8 cellular contexts compared by ENCODE assay signal in genomic region chr1:100265931-100266830, GRCh38. TPM values are rescaled to one million over a fixed set of nuclear protein-coding genes. Genes with fewer than 3 reads are reported as not detected.
DNase-seq lines count a peak whose midpoint lies in the region; ATAC-seq and TF ChIP-seq lines count a peak whose summit lies in the region.

TSS of gene RTCA (plus strand) at chr1:100266216. CDS start at chr1:100266376, 160 bp downstream.

- H3K27me3 Mint-ChIP-seq in activated T-helper 2 cell treated with anti-CD3 and anti-CD28 coated beads, Interferon-gamma antibody, Interleukin-2, Interleukin-4, amounts not matched to agents 10 μg/mL and 5 μg/mL and 100 μg/mL, durations not matched to agents 14 hours and 24 hours and 36 hours (ENCODE audit: low read depth), result no peaks in the 10 kb centered on the region
- H3K27me3 Mint-ChIP-seq in natural killer cell (ENCODE audit: low read depth in 2 of 2), result no peaks in the 10 kb centered on the region

- no peaks in the 10 kb centered on the region for H3K27me3 ChIP-seq in DOHH2 (ENCODE audit: control insufficient read depth, low read length)

- peak within 1 kb of the TSS; percentile 99 for H3K27ac Mint-ChIP-seq in activated T-helper 2 cell treated with anti-CD3 and anti-CD28 coated beads, Interferon-gamma antibody, Interleukin-2, Interleukin-4, amounts not matched to agents 10 μg/mL and 5 μg/mL and 100 μg/mL, durations not matched to agents 14 hours and 24 hours and 36 hours
- H3K27ac Mint-ChIP-seq in natural killer cell, result peak within 1 kb of the TSS; percentile 97 to 99

- CTCF ChIA-PET in RWPE1 (lab: Yijun Ruan, JAX), result no interaction called here

- peak; percentile 93 to 98 (median 94) for ATAC-seq in natural killer cell

- H3K4me3 ChIP-seq in DOHH2 (ENCODE audit: low read length) (peak within 1 kb of the TSS; percentile 86), LNCaP clone FGC (ENCODE audit: low read depth, low read length) (peak within 1 kb of the TSS; percentile 94), fibroblast of mammary gland (ENCODE audit: control insufficient read depth, low read depth, low read length) (peak within 1 kb of the TSS; percentile 98)

- no peaks in the 10 kb centered on the region for H3K9me3 ChIP-seq in DOHH2 (ENCODE audit: control insufficient read depth, insufficient read depth, low read length)

- H3F3A ChIP-seq in DOHH2 (ENCODE audit: control insufficient read depth, insufficient read depth), result no peaks in the 10 kb centered on the region

- no peaks in the 10 kb centered on the region for H3K9me2 ChIP-seq in DOHH2 (replicated peaks; ENCODE audit: control insufficient read depth, low read length)

- H3K9me3 Mint-ChIP-seq in activated T-helper 2 cell treated with anti-CD3 and anti-CD28 coated beads, Interferon-gamma antibody, Interleukin-2, Interleukin-4, amounts not matched to agents 10 μg/mL and 5 μg/mL and 100 μg/mL, durations not matched to agents 14 hours and 24 hours and 36 hours, result peaks cover 9% of the 10 kb centered on the region
- H3K9me3 Mint-ChIP-seq in natural killer cell, result no peaks in the 10 kb centered on the region

- peaks cover 56% of the 10 kb centered on the region for H3K36me3 Mint-ChIP-seq in activated T-helper 2 cell treated with anti-CD3 and anti-CD28 coated beads, Interferon-gamma antibody, Interleukin-2, Interleukin-4, amounts not matched to agents 10 μg/mL and 5 μg/mL and 100 μg/mL, durations not matched to agents 14 hours and 24 hours and 36 hours (ENCODE audit: low read depth)
- peaks cover 8% of the 10 kb centered on the region for H3K36me3 Mint-ChIP-seq in natural killer cell

- POLR2A ChIA-PET in RWPE1 (lab: Yijun Ruan, JAX; ENCODE audit: low non-redundant PET), result interaction anchor here (0.5 to 0.6 kb wide), 2 partner anchors 192 to 219 kb away, joined by 3 read pairs; no protein-coding TSS in a partner anchor

- H3K4me2 ChIP-seq in DOHH2 (ENCODE audit: low read length), result peak within 1 kb of the TSS; percentile 88

- no peak for TF ChIP-seq CTCF in DOHH2 (IDR thresholded peaks at IDR 0.05; ENCODE audit: low read depth, low read length, poor library complexity, severe bottlenecking)
- no peak for TF ChIP-seq CTCF in LNCaP clone FGC (IDR thresholded peaks at IDR 0.05; ENCODE audit: control insufficient read depth, extremely low read depth, insufficient read depth)
- TF ChIP-seq CTCF in RWPE1 (conservative IDR thresholded peaks at IDR 0.05; ENCODE audit: low read depth), result no peak
- TF ChIP-seq CTCF in fibroblast of mammary gland (conservative IDR thresholded peaks at IDR 0.05; ENCODE audit: control insufficient read depth, insufficient read depth, low read depth, low read length), result no peak
- no peak for TF ChIP-seq CTCF in natural killer cell (IDR thresholded peaks at IDR 0.05)

- peak within 1 kb of the TSS; percentile 99 for H3K4me3 Mint-ChIP-seq in activated T-helper 2 cell treated with anti-CD3 and anti-CD28 coated beads, Interferon-gamma antibody, Interleukin-2, Interleukin-4, amounts not matched to agents 10 μg/mL and 5 μg/mL and 100 μg/mL, durations not matched to agents 14 hours and 24 hours and 36 hours (ENCODE audit: low read depth)
- H3K4me3 Mint-ChIP-seq in natural killer cell, result peak within 1 kb of the TSS; percentile 100

- peaks cover 25% of the 10 kb centered on the region for H3K4me1 Mint-ChIP-seq in activated T-helper 2 cell treated with anti-CD3 and anti-CD28 coated beads, Interferon-gamma antibody, Interleukin-2, Interleukin-4, amounts not matched to agents 10 μg/mL and 5 μg/mL and 100 μg/mL, durations not matched to agents 14 hours and 24 hours and 36 hours (ENCODE audit: low read depth)
- peaks cover 46 to 47% of the 10 kb centered on the region in 2 donors for H3K4me1 Mint-ChIP-seq in natural killer cell

- DNase-seq in GOT3 (lab: John Stamatoyannopoulos, UW) (peak; percentile 42), LNCaP clone FGC (ENCODE audit: low read depth) (peak; percentile 81), RWPE1 (ENCODE audit: low spot score) (peak; percentile 96), fibroblast of mammary gland (ENCODE audit: low read depth) (peak; percentile 95), natural killer cell (peak; percentile 93)
- peak; percentile 93 for DNase-seq in activated T-helper 2 cell treated with anti-CD3 and anti-CD28 coated beads, Interferon-gamma antibody, Interleukin-2, Interleukin-4, amounts not matched to agents 10 μg/mL and 5 μg/mL and 100 μg/mL, durations not matched to agents 14 hours and 24 hours and 36 hours (ENCODE audit: low spot score)
- peak; percentile 94 for DNase-seq in stimulated activated naive CD4-positive, alpha-beta T cell treated with Interleukin-2 at 50 U/mL for 16 hours (lab: John Stamatoyannopoulos, UW)

- H3K27ac ChIP-seq in DOHH2 (ENCODE audit: low read depth, low read length), result peak within 1 kb of the TSS; percentile 48
- H3K27ac ChIP-seq in RWPE1, result peak within 1 kb of the TSS; percentile 86

- peaks cover 48% of the 10 kb centered on the region for H3K36me3 ChIP-seq in DOHH2 (ENCODE audit: control insufficient read depth, low read length)

- H3K79me2 ChIP-seq in DOHH2 (ENCODE audit: control insufficient read depth, low read length), result peaks cover 45% of the 10 kb centered on the region

- no peaks in the 10 kb centered on the region for H4K20me1 ChIP-seq in DOHH2 (ENCODE audit: control insufficient read depth, insufficient read depth, low read depth, low read length)

- peaks cover 23% of the 10 kb centered on the region for H3K4me1 ChIP-seq in DOHH2 (ENCODE audit: control insufficient read depth, low read length)

- intact Hi-C loops in activated T-helper 2 cell treated with anti-CD3 and anti-CD28 coated beads, Interferon-gamma antibody, Interleukin-2, Interleukin-4, amounts not matched to agents 10 μg/mL and 5 μg/mL and 100 μg/mL, durations not matched to agents 14 hours and 24 hours and 36 hours (cut with micrococcal nuclease), result loop anchor here (1.0 to 10.0 kb wide), 7 partner anchors 15 to 461 kb away; partner anchors contain the start of genes CDC14A, SLC35A3 and TRMT13
- intact Hi-C loops in natural killer cell (cut with micrococcal nuclease), result loop anchor here (1.0 to 5.0 kb wide), 5 partner anchors 17 to 229 kb away; partner anchors contain the start of genes CDC14A, DBT, SASS6 and TRMT13

RNA-seq across cellular contexts. Expression of gene RTCA, which starts in this region (rescaled TPM):
- total RNA-seq in activated T-helper 2 cell treated with anti-CD3 and anti-CD28 coated beads, Interferon-gamma antibody, Interleukin-2, Interleukin-4, amounts not matched to agents 10 μg/mL and 5 μg/mL and 100 μg/mL, durations not matched to agents 14 hours and 24 hours and 36 hours, result 53.4 and 55.7 TPM in 2 replicates
- total RNA-seq in natural killer cell, result 10 to 100 TPM; 49.3 to 60.8 (median 52.3) TPM

Comparison
In these comparisons a context has a peak if more than half of its experiments do, and no peak if none do; other contexts are left out.
1. Peak in every context shown above with its lines: DNase-seq, ATAC-seq, H3K4me3 ChIP-seq and H3K27ac ChIP-seq.
2. DNase-seq: peak in every context shown above with its lines; median percentile 96 in RWPE1; 95 in fibroblast of mammary gland; 94 in stimulated activated naive CD4-positive, alpha-beta T cell treated with Interleukin-2 at 50 U/mL for 16 hours; 93 in activated T-helper 2 cell treated with anti-CD3 and anti-CD28 coated beads, Interferon-gamma antibody, Interleukin-2, Interleukin-4, amounts not matched to agents 10 μg/mL and 5 μg/mL and 100 μg/mL, durations not matched to agents 14 hours and 24 hours and 36 hours; 93 in natural killer cell; 81 in LNCaP clone FGC; 42 in GOT3.